8 cellular contexts compared by ENCODE assay signal in the genomic region with DNA sequence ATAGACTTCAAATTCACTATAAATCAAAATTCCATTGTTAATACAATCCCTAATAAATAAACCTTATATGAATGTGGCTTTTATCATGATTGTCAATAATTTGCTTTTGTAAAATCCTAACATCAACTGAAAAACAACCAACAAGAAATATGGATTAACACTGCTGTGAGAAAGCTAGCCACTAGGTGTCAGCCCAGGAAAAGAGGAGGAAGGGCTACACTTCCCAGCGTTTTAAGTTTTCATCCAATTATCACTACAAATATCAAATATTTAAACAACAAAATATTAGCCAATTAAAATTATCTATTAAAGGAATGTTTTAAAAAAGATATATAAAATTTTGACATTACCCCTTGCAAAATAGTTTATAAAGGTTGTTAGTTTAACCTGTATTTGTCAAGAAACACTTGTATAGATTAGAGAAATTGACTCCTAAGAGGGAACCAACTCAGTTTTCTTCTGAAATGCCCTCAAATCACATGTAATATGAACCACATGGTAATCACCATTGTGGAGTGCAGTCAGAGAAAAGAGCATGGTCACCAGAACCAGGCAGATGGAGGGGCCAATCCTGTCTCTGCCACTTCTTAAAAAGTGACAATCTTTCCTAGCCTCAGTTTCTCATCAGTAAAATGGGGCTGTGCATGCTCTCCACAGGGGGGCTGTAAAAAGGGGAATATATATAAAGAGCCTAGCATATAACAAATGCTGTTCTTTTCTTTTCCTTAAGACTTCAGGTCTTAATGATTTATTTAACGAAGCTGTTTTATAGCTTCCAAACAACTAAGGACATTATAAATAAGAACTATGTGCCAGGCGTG.
DNase-seq lines count a peak whose midpoint lies in the region; ATAC-seq, FAIRE-seq and TF ChIP-seq lines count a peak whose summit lies in the region.

No MANE protein-coding gene starts in this region.

- H3K27me3 ChIP-seq in MM.1S (replicated peaks; ENCODE audit: insufficient read depth, low read length) (no peaks in the 10 kb centered on the region), small intestine (ENCODE audit: control insufficient read depth in 2 of 2, insufficient read depth in 2 of 2, low read length in 2 of 2) (no peaks in the 10 kb centered on the region)

- H2AFZ ChIP-seq in MM.1S (ENCODE audit: low read length), result no peak overlapping the region

- peak; percentile 23 for DNase-seq in activated CD4-positive, alpha-beta T cell treated with anti-CD3 and anti-CD28 coated beads for 48 hours
- DNase-seq in activated CD4-positive, alpha-beta T cell treated with anti-CD3 and anti-CD28 coated beads, Interleukin-2, amount 50 U/mL, for 1 hour, result no peak
- DNase-seq in MM.1S, result peak; percentile 38
- peak; percentile 29 for DNase-seq in globus pallidus (ENCODE audit: low spot score)
- DNase-seq in small intestine, result peak; percentile 37
- DNase-seq in cerebellar nuclear complex (lab: John Stamatoyannopoulos, UW), result no peak

- H3K4me2 ChIP-seq in MM.1S (ENCODE audit: low read depth, low read length), result no peak overlapping the region

- WGBS in small intestine, 3 donors, result 54 to 64% (median 61%) methylated on average over 3 of the region's 3 CpGs

- peak; percentile 85 for FAIRE-seq in TTC549 (lab: Jason Lieb, UNC)
- FAIRE-seq in small intestine (lab: Jason Lieb, UNC), result no peak

- no peaks in the 10 kb centered on the region for H3F3A ChIP-seq in MM.1S (ENCODE audit: insufficient read depth, low read length)

- H3K79me2 ChIP-seq in MM.1S (ENCODE audit: low read length), result no peaks in the 10 kb centered on the region

- no peaks in the 10 kb centered on the region for H3K4me1 ChIP-seq in MM.1S (ENCODE audit: low read length)
- no peaks in the 10 kb centered on the region for H3K4me1 ChIP-seq in small intestine (ENCODE audit: control insufficient read depth in 2 of 2, insufficient read depth in 1 of 2, low read depth in 1 of 2, low read length in 1 of 2)

- H3K27ac ChIP-seq in MM.1S (ENCODE audit: low read length), result no peak overlapping the region
- no peak overlapping the region for H3K27ac ChIP-seq in small intestine (ENCODE audit: low read depth in 1 of 2, low read length in 1 of 2)

- no peak for ATAC-seq in HG03159 (IDR thresholded peaks at IDR 0.05; ENCODE audit: unreplicated experiment)

- H3K9me2 ChIP-seq in MM.1S (replicated peaks; ENCODE audit: insufficient read depth, low read length), result no peaks in the 10 kb centered on the region

- H3K9me3 ChIP-seq in MM.1S (replicated peaks; ENCODE audit: insufficient read depth, low read length), result no peaks in the 10 kb centered on the region
- H3K9me3 ChIP-seq in small intestine (ENCODE audit: control insufficient read depth, low read depth), result no peaks in the 10 kb centered on the region

- peak; percentile 80 for TF ChIP-seq CTCF in MM.1S (IDR thresholded peaks at IDR 0.05; ENCODE audit: low read length)

- no peaks in the 10 kb centered on the region for H4K20me1 ChIP-seq in MM.1S (ENCODE audit: insufficient read depth, low read length)

- H3K36me3 ChIP-seq in MM.1S (replicated peaks; ENCODE audit: insufficient read depth, low read length) (no peaks in the 10 kb centered on the region), small intestine (ENCODE audit: control insufficient read depth in 2 of 2, insufficient read depth in 2 of 2, low read length in 2 of 2) (no peaks in the 10 kb centered on the region)

- H3K4me3 ChIP-seq in MM.1S (ENCODE audit: low read length) (no peak overlapping the region), small intestine (ENCODE audit: low read depth in 1 of 2, low read length in 2 of 2) (no peak overlapping the region)

- H3K9ac ChIP-seq in MM.1S (ENCODE audit: low read length), result no peak overlapping the region

Comparison
In these comparisons a context has a peak if more than half of its experiments do, and no peak if none do; other contexts are left out.
1. DNase-seq: peak in activated CD4-positive, alpha-beta T cell treated with anti-CD3 and anti-CD28 coated beads for 48 hours (single experiment), MM.1S (single experiment), globus pallidus (single experiment) and small intestine (single experiment); none in activated CD4-positive, alpha-beta T cell treated with anti-CD3 and anti-CD28 coated beads, Interleukin-2, amount 50 U/mL, for 1 hour (single experiment) and cerebellar nuclear complex (0 of 2).